13 cellular contexts compared by ENCODE assay signal in the genomic region with DNA sequence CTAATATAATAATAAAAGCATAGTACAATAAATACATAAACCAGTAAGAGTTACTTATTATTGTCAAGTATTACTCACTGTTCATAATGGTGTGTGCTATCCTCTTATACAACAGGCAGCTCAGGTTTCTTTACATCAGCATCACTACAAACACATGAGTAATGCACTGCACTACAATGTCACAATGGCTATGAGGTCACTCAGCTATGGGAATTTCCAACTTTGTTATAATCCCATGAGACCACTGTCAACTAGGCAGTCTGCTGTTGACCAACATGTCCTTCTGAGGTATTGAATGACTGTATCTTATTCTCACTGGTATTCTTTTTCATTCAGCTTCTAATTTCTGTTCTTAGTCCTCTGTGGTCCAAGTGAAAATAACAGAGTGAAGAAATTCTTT.
DNase-seq lines count a peak whose midpoint lies in the region; ATAC-seq and TF ChIP-seq lines count a peak whose summit lies in the region.
"Had no signal": no experiment of that assay in that cellular context is flagged by ENCODE, and none has a peak within 500 bp of the region (broad histone marks: within the 10 kb centered on the region; RNA-seq: fewer than 3 reads in every experiment).

No MANE protein-coding gene starts in this region.

- H3K14ac ChIP-seq in H9 (ENCODE audit: insufficient read depth, low read length) = no peak overlapping the region

- no peaks in the 10 kb centered on the region for H3K4me1 ChIP-seq in H9 (ENCODE audit: insufficient read depth, low read length)
- H3K4me1 ChIP-seq in Peyer's patch = no peaks in the 10 kb centered on the region
- H3K4me1 ChIP-seq: body of pancreas, tibial artery had no signal

- H3K4me3 ChIP-seq in retinal pigment epithelial cell (ENCODE audit: low read length) = no peak overlapping the region
- H3K4me3 ChIP-seq in Peyer's patch = no peak overlapping the region
- H3K4me3 ChIP-seq: body of pancreas, tibial artery had no signal

- H3K9me3 Mint-ChIP-seq in H9 = no peaks in the 10 kb centered on the region
- H3K9me3 Mint-ChIP-seq: activated CD4-positive, alpha-beta T cell treated with anti-CD3 and anti-CD28 coated beads, Interleukin-2, amount 10 ng/mL, durations not matched to agents 24 days and 14 days had no signal

- TF ChIP-seq CTCF in retinal pigment epithelial cell (conservative IDR thresholded peaks at IDR 0.05; ENCODE audit: low read depth, low read length) (no peak), H9 (conservative IDR thresholded peaks at IDR 0.05) (no peak), Peyer's patch (IDR thresholded peaks at IDR 0.05) (no peak)

- no peak overlapping the region for H2BK120ac ChIP-seq in H9 (ENCODE audit: low read depth, low read length, poor library complexity, severe bottlenecking)

- DNase-seq in astrocyte of the hippocampus (ENCODE audit: low read depth, low spot score) (peak; percentile 79), retinal pigment epithelial cell (ENCODE audit: low read depth) (peak; percentile 41), AML-193 (lab: John Stamatoyannopoulos, UW) (no peak), H9 (no peak), Peyer's patch (no peak)
- DNase-seq: activated CD4-positive, alpha-beta T cell treated with anti-CD3 and anti-CD28 coated beads, Interleukin-2, amount 10 ng/mL, durations not matched to agents 24 days and 14 days; body of pancreas; MM.1S; RPMI8226; tibial artery had no signal

- no peaks in the 10 kb centered on the region for H3K79me2 ChIP-seq in H9 (ENCODE audit: insufficient read depth, low read length)

- no peak overlapping the region for H3T11ph ChIP-seq in H9 (ENCODE audit: low read length)

- H3K4me1 Mint-ChIP-seq in H9 = peaks cover 0 to 2% of the 10 kb centered on the region in 2 experiments; a peak in 2 of 4 replicates
- H3K4me1 Mint-ChIP-seq: activated CD4-positive, alpha-beta T cell treated with anti-CD3 and anti-CD28 coated beads, Interleukin-2, amount 10 ng/mL, durations not matched to agents 24 days and 14 days had no signal

- H4K20me1 ChIP-seq in H9 (ENCODE audit: control insufficient read depth, insufficient read depth, insufficient read length) = no peaks in the 10 kb centered on the region

- no peaks in the 10 kb centered on the region for H3K27me3 Mint-ChIP-seq in H9 (ENCODE audit: low read depth)
- H3K27me3 Mint-ChIP-seq: activated CD4-positive, alpha-beta T cell treated with anti-CD3 and anti-CD28 coated beads, Interleukin-2, amount 10 ng/mL, durations not matched to agents 24 days and 14 days; natural killer cell treated with Interleukin-12 subunit alpha and Interleukin-12 subunit beta and Interleukin-15 and Interleukin-18, amount 100 ng/mL, for 72 hours had no signal

- H2AFZ ChIP-seq in H9 (ENCODE audit: low read length) = no peak overlapping the region

- H3K27me3 ChIP-seq in H9 (ENCODE audit: insufficient read depth, low read length) (no peaks in the 10 kb centered on the region), Peyer's patch (no peaks in the 10 kb centered on the region)
- H3K27me3 ChIP-seq: body of pancreas, tibial artery had no signal

- no peak overlapping the region for H3K27ac Mint-ChIP-seq in H9
- H3K27ac Mint-ChIP-seq: activated CD4-positive, alpha-beta T cell treated with anti-CD3 and anti-CD28 coated beads, Interleukin-2, amount 10 ng/mL, durations not matched to agents 24 days and 14 days; natural killer cell treated with Interleukin-12 subunit alpha and Interleukin-12 subunit beta and Interleukin-15 and Interleukin-18, amount 100 ng/mL, for 72 hours had no signal

- H4K8ac ChIP-seq in H9 (replicated peaks; ENCODE audit: insufficient read length, low read depth, low read length) = no peak overlapping the region

- H2BK12ac ChIP-seq in H9 (ENCODE audit: insufficient read length, low read depth, low read length) = no peak overlapping the region

- no peak overlapping the region for H3K9ac ChIP-seq in H9 (ENCODE audit: extremely low read depth, insufficient read length, low read length)

- H3K4me3 Mint-ChIP-seq in H9 = no peak overlapping the region
- H3K4me3 Mint-ChIP-seq: activated CD4-positive, alpha-beta T cell treated with anti-CD3 and anti-CD28 coated beads, Interleukin-2, amount 10 ng/mL, durations not matched to agents 24 days and 14 days; natural killer cell treated with Interleukin-12 subunit alpha and Interleukin-12 subunit beta and Interleukin-15 and Interleukin-18, amount 100 ng/mL, for 72 hours had no signal

- H3K4me2 ChIP-seq in H9 (ENCODE audit: insufficient read depth, insufficient read length, low read length) = no peak overlapping the region

- peak; percentile 51 for ATAC-seq in GM18873 (IDR thresholded peaks at IDR 0.05; ENCODE audit: low FRiP score, unreplicated experiment)
- ATAC-seq in HG03196 (IDR thresholded peaks at IDR 0.05; ENCODE audit: unreplicated experiment) = peak; percentile 74
- ATAC-seq: body of pancreas; natural killer cell treated with Interleukin-12 subunit alpha and Interleukin-12 subunit beta and Interleukin-15 and Interleukin-18, amount 100 ng/mL, for 72 hours had no signal

- no peak overlapping the region for H3K18ac ChIP-seq in H9 (ENCODE audit: insufficient read length, low read depth, low read length)

- H3K9me3 ChIP-seq in H9 (ENCODE audit: control insufficient read depth, low read depth, low read length) (no peaks in the 10 kb centered on the region), Peyer's patch (no peaks in the 10 kb centered on the region)
- H3K9me3 ChIP-seq: body of pancreas, tibial artery had no signal

- H3K27ac ChIP-seq in H9 (ENCODE audit: insufficient read length, low read depth, low read length) (no peak overlapping the region), Peyer's patch (no peak overlapping the region)
- H3K27ac ChIP-seq: body of pancreas, tibial artery had no signal

- no peak overlapping the region for H3K23ac ChIP-seq in H9 (ENCODE audit: insufficient read length, low read depth, low read length)

- no peak overlapping the region for H2AK5ac ChIP-seq in H9 (ENCODE audit: insufficient read length, low read length)

- TF ChIP-seq POLR2A in Peyer's patch (IDR thresholded peaks at IDR 0.05) = no peak

- H2BK20ac ChIP-seq in H9 (ENCODE audit: low read depth, low read length, poor library complexity, severe bottlenecking) = no peak overlapping the region

- H3K4ac ChIP-seq in H9 (ENCODE audit: low read depth, low read length) = no peak overlapping the region

- H3K79me1 ChIP-seq in H9 (ENCODE audit: insufficient read depth, low read depth, low read length, poor library complexity, severe bottlenecking) = no peaks in the 10 kb centered on the region

- H4K91ac ChIP-seq in H9 (ENCODE audit: insufficient read length, low read depth, low read length) = no peak overlapping the region

- H2BK5ac ChIP-seq in H9 (ENCODE audit: insufficient read length, low read length) = no peak overlapping the region

- H3K23me2 ChIP-seq in H9 (ENCODE audit: insufficient read length, low read depth, low read length, poor library complexity, severe bottlenecking) = no peaks in the 10 kb centered on the region

- H2BK15ac ChIP-seq in H9 (ENCODE audit: low read depth, low read length) = no peak overlapping the region

- no peaks in the 10 kb centered on the region for H3K36me3 Mint-ChIP-seq in H9 (ENCODE audit: insufficient read depth in 1 of 3, low read depth in 3 of 3)
- H3K36me3 Mint-ChIP-seq: natural killer cell treated with Interleukin-12 subunit alpha and Interleukin-12 subunit beta and Interleukin-15 and Interleukin-18, amount 100 ng/mL, for 72 hours had no signal

- no peaks in the 10 kb centered on the region for H3K36me3 ChIP-seq in Peyer's patch
- H3K36me3 ChIP-seq: tibial artery had no signal

- no peak overlapping the region for H4K5ac ChIP-seq in H9 (ENCODE audit: insufficient read length, low read depth, low read length)

- H3K56ac ChIP-seq in H9 (ENCODE audit: insufficient read length, low read depth, low read length) = no peak overlapping the region

Comparison
In these comparisons a context has a peak if more than half of its experiments do, and no peak if none do; other contexts are left out.
1. DNase-seq: peak in astrocyte of the hippocampus (single experiment) and retinal pigment epithelial cell (single experiment); none in AML-193 (0 of 2), H9 (single experiment) and Peyer's patch (0 of 3).